25 cellular contexts compared by ENCODE assay signal in the genomic region with DNA sequence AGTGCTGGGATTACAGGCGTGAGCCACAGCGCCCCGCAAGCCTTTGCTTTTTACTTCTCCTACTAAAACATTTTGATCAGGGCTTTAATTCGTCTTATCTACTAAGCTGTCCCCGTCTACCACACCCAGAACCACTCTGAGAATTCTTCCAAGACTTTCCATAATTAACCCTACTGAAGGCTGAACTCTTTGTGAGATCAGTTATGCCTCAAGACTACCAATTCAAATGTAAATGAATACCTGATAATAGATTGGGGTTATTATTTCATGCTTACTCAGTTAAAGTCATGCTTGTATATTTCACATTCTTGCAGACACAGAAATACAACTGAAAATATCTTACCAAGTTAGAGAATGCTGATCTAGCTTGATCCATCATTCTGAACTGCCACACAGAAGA. TPM values are rescaled to one million over a fixed set of nuclear protein-coding genes. Genes with fewer than 3 reads are reported as not detected.
DNase-seq lines count a peak whose midpoint lies in the region; ATAC-seq and TF ChIP-seq lines count a peak whose summit lies in the region.
"Had no signal": no experiment of that assay in that cellular context is flagged by ENCODE, and none has a peak within 500 bp of the region (broad histone marks: within the 10 kb centered on the region; RNA-seq: fewer than 3 reads in every experiment).

No MANE protein-coding gene starts in this region.

- H3K4me1 Mint-ChIP-seq in activated T-cell treated with anti-CD3 and anti-CD28 coated beads, Interleukin-2, amount 50 U/mL, for 24 hours (ENCODE audit: low read depth): peaks cover 54% of the 10 kb centered on the region
- H3K4me1 Mint-ChIP-seq in activated T-cell treated with anti-CD3 and anti-CD28 coated beads, Interleukin-2, amount 50 U/mL, for 4 hours (ENCODE audit: low read depth): peaks cover 44% of the 10 kb centered on the region
- no peaks in the 10 kb centered on the region for H3K4me1 Mint-ChIP-seq in Calu3 (ENCODE audit: low read depth, unreplicated experiment)
- peaks cover 43% of the 10 kb centered on the region for H3K4me1 Mint-ChIP-seq in T-helper 17 cell
- H3K4me1 Mint-ChIP-seq in osteocyte (ENCODE audit: unreplicated experiment): peaks cover 12% of the 10 kb centered on the region
- peaks cover 11% of the 10 kb centered on the region for H3K4me1 Mint-ChIP-seq in chondrocyte (ENCODE audit: low read depth)

- H3K27ac Mint-ChIP-seq in activated T-cell treated with anti-CD3 and anti-CD28 coated beads, Interleukin-2, amount 50 U/mL, for 24 hours: peak overlapping the region; percentile 87
- peak overlapping the region; percentile 33 for H3K27ac Mint-ChIP-seq in Calu3 (ENCODE audit: unreplicated experiment)
- peak overlapping the region; percentile 92 for H3K27ac Mint-ChIP-seq in T-helper 17 cell
- H3K27ac Mint-ChIP-seq in osteocyte (ENCODE audit: unreplicated experiment): no peak overlapping the region
- no peak overlapping the region for H3K27ac Mint-ChIP-seq in chondrocyte (ENCODE audit: unreplicated experiment)

- H3K36me3 Mint-ChIP-seq in activated T-cell treated with anti-CD3 and anti-CD28 coated beads, Interleukin-2, amount 50 U/mL, for 24 hours (ENCODE audit: low read depth): peaks cover 94% of the 10 kb centered on the region
- peaks cover 38% of the 10 kb centered on the region for H3K36me3 Mint-ChIP-seq in activated T-cell treated with anti-CD3 and anti-CD28 coated beads, Interleukin-2, amount 50 U/mL, for 4 hours (ENCODE audit: insufficient read depth)
- H3K36me3 Mint-ChIP-seq in Calu3 (ENCODE audit: insufficient read depth, unreplicated experiment) (peaks cover 67% of the 10 kb centered on the region), T-helper 17 cell (ENCODE audit: low read depth) (peaks cover 6% of the 10 kb centered on the region), osteocyte (ENCODE audit: unreplicated experiment) (peaks cover 11% of the 10 kb centered on the region), chondrocyte (ENCODE audit: low read depth) (peaks cover 11% of the 10 kb centered on the region)

- no TSS peak for BruUV-seq in Calu3 (replicated peaks; lab: Mats Ljungman, UMichigan)

- H3K9me3 Mint-ChIP-seq in activated T-cell treated with anti-CD3 and anti-CD28 coated beads, Interleukin-2, amount 50 U/mL, for 24 hours: no peaks in the 10 kb centered on the region
- no peaks in the 10 kb centered on the region for H3K9me3 Mint-ChIP-seq in activated T-cell treated with anti-CD3 and anti-CD28 coated beads, Interleukin-2, amount 50 U/mL, for 4 hours
- H3K9me3 Mint-ChIP-seq in Calu3 (ENCODE audit: low read depth, unreplicated experiment) (no peaks in the 10 kb centered on the region), osteocyte (ENCODE audit: unreplicated experiment) (no peaks in the 10 kb centered on the region), chondrocyte (ENCODE audit: low read depth) (no peaks in the 10 kb centered on the region)

- H3K36me3 ChIP-seq in effector memory CD4-positive, alpha-beta T cell (ENCODE audit: control insufficient read depth, insufficient read depth, low read length): peaks cover 43% of the 10 kb centered on the region

- no peak overlapping the region for H3K4me3 ChIP-seq in effector memory CD4-positive, alpha-beta T cell (ENCODE audit: insufficient read depth, low read depth, low read length, poor library complexity, severe bottlenecking)
- H3K4me3 ChIP-seq: lung had no signal

- TF ChIP-seq CTCF in Calu3 (IDR thresholded peaks at IDR 0.05; ENCODE audit: unreplicated experiment) (no peak), osteocyte (IDR thresholded peaks at IDR 0.05) (no peak), chondrocyte (IDR thresholded peaks at IDR 0.05) (no peak)

- H3K27ac ChIP-seq in effector memory CD4-positive, alpha-beta T cell (ENCODE audit: insufficient read depth, low read length, poor library complexity, severe bottlenecking): peak overlapping the region; percentile 27

- ATAC-seq in activated T-cell treated with anti-CD3 and anti-CD28 coated beads, Interleukin-2, amount 50 U/mL, for 4 hours: no peak
- no peak for ATAC-seq in T-helper 17 cell
- ATAC-seq: right cardiac atrium had no signal

- no peaks in the 10 kb centered on the region for H3K27me3 ChIP-seq in effector memory CD4-positive, alpha-beta T cell (replicated peaks; ENCODE audit: control insufficient read depth, insufficient read depth, low read length, poor library complexity, severe bottlenecking)

- H3K4me1 ChIP-seq in effector memory CD4-positive, alpha-beta T cell (ENCODE audit: control insufficient read depth, insufficient read depth, low read length, poor library complexity, severe bottlenecking): peaks cover 12% of the 10 kb centered on the region

- no peaks in the 10 kb centered on the region for H3K27me3 Mint-ChIP-seq in activated T-cell treated with anti-CD3 and anti-CD28 coated beads, Interleukin-2, amount 50 U/mL, for 24 hours
- H3K27me3 Mint-ChIP-seq in activated T-cell treated with anti-CD3 and anti-CD28 coated beads, Interleukin-2, amount 50 U/mL, for 4 hours (ENCODE audit: low read depth): no peaks in the 10 kb centered on the region
- H3K27me3 Mint-ChIP-seq in Calu3 (ENCODE audit: unreplicated experiment) (no peaks in the 10 kb centered on the region), T-helper 17 cell (no peaks in the 10 kb centered on the region), osteocyte (ENCODE audit: unreplicated experiment) (no peaks in the 10 kb centered on the region), chondrocyte (ENCODE audit: low read depth) (no peaks in the 10 kb centered on the region)

- CTCF ChIA-PET in Calu3 (lab: Charles Lee): interaction anchor here (0.6 kb wide), 1 partner anchor 36 kb away, joined by 3 read pairs; no protein-coding TSS in a partner anchor

- intact Hi-C loops in Calu3 (cut with micrococcal nuclease; ENCODE audit: unreplicated experiment): no loop called here

- DNase-seq in activated T-cell treated with anti-CD3 and anti-CD28 coated beads, Interleukin-2, amount 50 U/mL, for 24 hours: no peak
- DNase-seq in activated T-cell treated with anti-CD3 and anti-CD28 coated beads, Interleukin-2, amount 50 U/mL, for 4 hours: no peak
- DNase-seq in Calu3 (no peak), T-helper 17 cell (no peak), osteocyte (ENCODE audit: extremely low spot score, unreplicated experiment) (no peak), NCI-H345 treated with DMSO at 0.1 percent for 48 hours (lab: John Stamatoyannopoulos, UW; ENCODE audit: unreplicated experiment) (no peak), chondrocyte (ENCODE audit: low spot score) (no peak)
- DNase-seq in effector memory CD4-positive, alpha-beta T cell: no peak
- DNase-seq: activated CD4-positive, alpha-beta T cell treated with anti-CD3 and anti-CD28 coated beads, Interleukin-2, amount 50 U/mL, for 48 hours; amygdala; C1 segment of cervical spinal cord; central memory CD4-positive, alpha-beta T cell; DMS153; GDM1; GOT3; kidney; NCI-H1694 treated with DMSO at 0.1 percent for 48 hours; NCI-H748 treated with DMSO at 0.1 percent for 48 hours; occipital lobe; OCI-M1; right cardiac atrium; Right ventricle myocardium superior; stimulated activated CD4-positive, alpha-beta T cell treated with anti-CD3 and anti-CD28 coated beads, Interleukin-12 subunit alpha, Interleukin-12 subunit beta, amount 100 ng/mL, for 4 hours; SW 1271 had no signal

- peak overlapping the region; percentile 30 for H3K4me3 Mint-ChIP-seq in activated T-cell treated with anti-CD3 and anti-CD28 coated beads, Interleukin-2, amount 50 U/mL, for 24 hours
- no peak overlapping the region for H3K4me3 Mint-ChIP-seq in activated T-cell treated with anti-CD3 and anti-CD28 coated beads, Interleukin-2, amount 50 U/mL, for 4 hours
- H3K4me3 Mint-ChIP-seq in Calu3 (ENCODE audit: low read depth, unreplicated experiment) (no peak overlapping the region), T-helper 17 cell (peak overlapping the region; percentile 51), osteocyte (ENCODE audit: unreplicated experiment) (no peak overlapping the region), chondrocyte (ENCODE audit: unreplicated experiment) (no peak overlapping the region)

- H3K9me3 ChIP-seq in T-helper 17 cell (ENCODE audit: control insufficient read depth, low read length, poor library complexity, severe bottlenecking): no peaks in the 10 kb centered on the region
- no peaks in the 10 kb centered on the region for H3K9me3 ChIP-seq in effector memory CD4-positive, alpha-beta T cell (ENCODE audit: control insufficient read depth, low read length)

RNA-seq across cellular contexts. Expression of a gene that starts 5.2 kb away (rescaled TPM):
- 100 to 1,000 TPM; 529 to 568 (median 554) TPM for total RNA-seq in activated T-cell treated with anti-CD3 and anti-CD28 coated beads, Interleukin-2, amount 50 U/mL, for 4 hours
- total RNA-seq in Calu3 (2022) (425 and 457 TPM in 2 replicates), T-helper 17 cell (100 to 1,000 TPM; 218 to 221 TPM), osteocyte (80.0 and 84.6 TPM in 2 replicates), chondrocyte (53.6 to 108 TPM (median 105 TPM) in 3 replicates)

Comparison
In these comparisons a context has a peak if more than half of its experiments do, and no peak if none do; other contexts are left out.
1. H3K4me3 Mint-ChIP-seq: peak in activated T-cell treated with anti-CD3 and anti-CD28 coated beads, Interleukin-2, amount 50 U/mL, for 24 hours (single experiment) and T-helper 17 cell (single experiment); none in activated T-cell treated with anti-CD3 and anti-CD28 coated beads, Interleukin-2, amount 50 U/mL, for 4 hours (single experiment), Calu3 (single experiment), osteocyte (single experiment) and chondrocyte (single experiment).
2. H3K27ac Mint-ChIP-seq: peak in activated T-cell treated with anti-CD3 and anti-CD28 coated beads, Interleukin-2, amount 50 U/mL, for 24 hours (single experiment), Calu3 (single experiment) and T-helper 17 cell (single experiment); none in osteocyte (single experiment) and chondrocyte (single experiment).